Comparison of ENCODE assay signal across 16 cellular contexts in the genomic region with DNA sequence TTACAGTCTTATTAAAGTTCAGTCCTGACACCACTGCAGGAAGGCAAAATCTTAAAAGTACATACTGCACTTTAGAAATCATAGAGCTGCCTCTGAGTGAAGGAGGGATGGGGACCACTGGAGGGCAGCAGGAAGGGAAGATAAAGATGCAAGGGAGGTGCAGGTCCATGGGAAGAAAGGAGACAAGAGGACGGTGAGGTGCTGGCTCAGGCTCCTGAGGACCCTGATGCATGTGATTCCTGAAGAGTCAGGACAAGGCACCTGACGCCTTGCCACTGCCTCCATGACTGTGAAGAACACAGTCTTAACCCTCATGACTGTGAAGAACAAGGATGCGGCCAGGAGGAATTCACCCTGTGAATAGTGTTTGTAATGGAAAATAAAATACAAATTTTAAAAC.
DNase-seq lines count a peak whose midpoint lies in the region; ATAC-seq and TF ChIP-seq lines count a peak whose summit lies in the region.
"Had no signal": no experiment of that assay in that cellular context is flagged by ENCODE, and none has a peak within 500 bp of the region (broad histone marks: within the 10 kb centered on the region; RNA-seq: fewer than 3 reads in every experiment).

No MANE protein-coding gene starts in this region.

- no peak overlapping the region for H3K27ac ChIP-seq in AG04450 (ENCODE audit: low read depth, low read length)
- H3K27ac ChIP-seq: KMS-11 had no signal

- CTCF ChIA-PET in AG04450 (lab: Charles Lee) (no interaction called here), WTC11 (lab: Charles Lee) (interaction anchor here (1.0 kb wide), 1 partner anchor 27 kb away, joined by 3 read pairs; no protein-coding TSS in a partner anchor), GM10248 (lab: Yijun Ruan, JAX) (no interaction called here)

- no peaks in the 10 kb centered on the region; the same call in 1 of the 2 replicates for H3K9me3 ChIP-seq in AG04450 (ENCODE audit: control insufficient read depth, insufficient read depth, low read length)
- H3K9me3 ChIP-seq: BE2C, MG63 had no signal

- H3K36me3 ChIP-seq in H7 (replicated peaks; ENCODE audit: control insufficient read depth, insufficient read depth, low read length) = no peaks in the 10 kb centered on the region
- H3K36me3 ChIP-seq: BE2C, MG63 had no signal

- 0 out of 2 replicates have a peak, but pooled peaks have one; percentile 10 for TF ChIP-seq CTCF in AG04450 (IDR thresholded peaks at IDR 0.05; ENCODE audit: low read depth, low read length)
- TF ChIP-seq CTCF in WTC11 (IDR thresholded peaks at IDR 0.05) = no peak
- no peak for TF ChIP-seq CTCF in GM10248 (IDR thresholded peaks at IDR 0.05; ENCODE audit: control extremely low read depth, extremely low read depth, low read depth, missing control alignments)
- no peak for TF ChIP-seq CTCF in nephron progenitor cell (IDR thresholded peaks at IDR 0.05)

- H3K4me3 ChIP-seq in AG04450 (ENCODE audit: low read depth, low read length) (no peak overlapping the region), H7 (ENCODE audit: insufficient read depth, low read depth, low read length) (no peak overlapping the region)
- H3K4me3 ChIP-seq: MG63 had no signal

- H3K27ac Mint-ChIP-seq in WTC11 (no peak overlapping the region), nephron progenitor cell (no peak overlapping the region)
- H3K27ac Mint-ChIP-seq: CD8-positive, alpha-beta T cell had no signal

- POLR2A ChIA-PET in AG04450 (lab: Yijun Ruan, JAX) = no interaction called here
- POLR2A ChIA-PET in WTC11 (lab: Charles Lee) = no interaction called here
- POLR2A ChIA-PET in GM10248 (lab: Yijun Ruan, JAX) = no interaction called here

- ATAC-seq in WTC11 = peak; percentile 24; the same call in 1 of the 2 replicates
- ATAC-seq in GM19452 (IDR thresholded peaks at IDR 0.05; ENCODE audit: unreplicated experiment) = no peak
- ATAC-seq: CD8-positive, alpha-beta T cell; Right ventricle myocardium inferior had no signal

- peaks cover 30% of the 10 kb centered on the region for H3K27me3 ChIP-seq in AG04450 (ENCODE audit: control insufficient read depth, insufficient read depth, low read length)
- no peaks in the 10 kb centered on the region for H3K27me3 ChIP-seq in H7 (ENCODE audit: control insufficient read depth, insufficient read depth, low read length)
- H3K27me3 ChIP-seq: BE2C, MG63 had no signal

- H3K27me3 Mint-ChIP-seq in WTC11 (ENCODE audit: low read depth) = no peaks in the 10 kb centered on the region; the same call in 1 of the 2 replicates
- peaks cover 7% of the 10 kb centered on the region for H3K27me3 Mint-ChIP-seq in nephron progenitor cell (ENCODE audit: low read depth, poor library complexity)

- peaks cover 24% of the 10 kb centered on the region for H3K9me3 Mint-ChIP-seq in WTC11
- peaks cover 6% of the 10 kb centered on the region for H3K9me3 Mint-ChIP-seq in nephron progenitor cell
- H3K9me3 Mint-ChIP-seq: CD8-positive, alpha-beta T cell had no signal

- H3K4me1 Mint-ChIP-seq in WTC11 (peaks cover 18% of the 10 kb centered on the region), nephron progenitor cell (peaks cover 7% of the 10 kb centered on the region)

- H3K4me3 Mint-ChIP-seq in WTC11 (no peak overlapping the region), nephron progenitor cell (no peak overlapping the region)
- H3K4me3 Mint-ChIP-seq: CD8-positive, alpha-beta T cell had no signal

- H3K36me3 Mint-ChIP-seq in WTC11 (no peaks in the 10 kb centered on the region; the same call in 1 of the 2 replicates), nephron progenitor cell (ENCODE audit: low read depth) (no peaks in the 10 kb centered on the region)
- H3K36me3 Mint-ChIP-seq: CD8-positive, alpha-beta T cell had no signal

- no peak for DNase-seq in AG04450 (ENCODE audit: low read depth, low spot score)
- DNase-seq in H7 = peak; percentile 47
- no peak for DNase-seq in WTC11 (ENCODE audit: low spot score)
- peak; percentile 13 for DNase-seq in inferior parietal cortex (ENCODE audit: extremely low spot score)
- no peak for DNase-seq in GM10248 (ENCODE audit: extremely low spot score)
- no peak for DNase-seq in SKM-1 treated with dmso at 0.1 percent for 144 hours (lab: John Stamatoyannopoulos, UW; ENCODE audit: unreplicated experiment)
- no peak for DNase-seq in nephron progenitor cell
- DNase-seq: BE2C; CD8-positive, alpha-beta T cell; MG63; NCI-H1092 treated with DMSO at 0.1 percent for 48 hours; NCI-H1694 treated with DMSO at 0.1 percent for 48 hours; NCI-H69 had no signal

TF ChIP-seq in WTC11, 78 proteins besides CTCF, POLR2A, EP300 and RAD21:
- TF ChIP-seq, protein P1, sequence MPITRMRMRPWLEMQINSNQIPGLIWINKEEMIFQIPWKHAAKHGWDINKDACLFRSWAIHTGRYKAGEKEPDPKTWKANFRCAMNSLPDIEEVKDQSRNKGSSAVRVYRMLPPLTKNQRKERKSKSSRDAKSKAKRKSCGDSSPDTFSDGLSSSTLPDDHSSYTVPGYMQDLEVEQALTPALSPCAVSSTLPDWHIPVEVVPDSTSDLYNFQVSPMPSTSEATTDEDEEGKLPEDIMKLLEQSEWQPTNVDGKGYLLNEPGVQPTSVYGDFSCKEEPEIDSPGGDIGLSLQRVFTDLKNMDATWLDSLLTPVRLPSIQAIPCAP (CRISPR knock-in tag; IDR thresholded peaks at IDR 0.05) = no peak
- TF ChIP-seq SMAD4 (CRISPR knock-in tag; IDR thresholded peaks at IDR 0.05) (no peak), KAT7 (CRISPR knock-in tag; IDR thresholded peaks at IDR 0.05; ENCODE audit: borderline replicate concordance) (no peak), ZNF263 (CRISPR knock-in tag; IDR thresholded peaks at IDR 0.05; ENCODE audit: low read depth) (no peak)

Comparison
In these comparisons a context has a peak if more than half of its experiments do, and no peak if none do; other contexts are left out.
1. DNase-seq: peak in H7 (single experiment) and inferior parietal cortex (single experiment); none in AG04450 (single experiment), WTC11 (single experiment), GM10248 (single experiment), SKM-1 treated with dmso at 0.1 percent for 144 hours (single experiment) and nephron progenitor cell (single experiment).